25 cellular contexts compared by ENCODE assay signal in the genomic region with DNA sequence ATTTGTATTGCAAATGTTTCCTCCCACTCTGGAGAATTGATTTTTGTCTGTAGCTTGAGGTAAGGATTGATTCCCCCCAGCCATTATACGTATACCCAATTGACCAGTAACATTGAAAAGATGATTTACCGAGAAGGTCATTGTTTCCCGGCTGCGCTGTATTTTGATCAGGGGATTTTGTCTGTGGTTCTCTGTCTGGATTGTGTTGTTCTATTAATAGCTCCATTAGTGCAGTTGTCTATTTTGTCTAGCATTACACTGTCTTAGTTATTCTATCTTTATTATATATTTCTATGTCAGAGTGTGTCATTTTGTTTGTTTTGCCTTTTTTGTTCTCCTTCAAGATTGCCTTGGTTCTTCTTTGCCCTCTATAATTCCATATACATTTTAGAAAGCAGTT.
"Had no signal": no experiment of that assay in that cellular context is flagged by ENCODE, and none has a peak within 500 bp of the region (broad histone marks: within the 10 kb centered on the region; RNA-seq: fewer than 3 reads in every experiment).

No MANE protein-coding gene starts in this region.

- H3K36me3 ChIP-seq: breast epithelium had no signal

- H3K9me3 ChIP-seq: breast epithelium, Peyer's patch, SJSA1 had no signal

- ATAC-seq: SK-N-SH treated with all-trans-retinoic acid at 6 μM for 48 hours had no signal

- H3K4me1 ChIP-seq: breast epithelium, Peyer's patch, SJSA1 had no signal

- FAIRE-seq: TTC549 had no signal

- H3K4me3 ChIP-seq: breast epithelium, Peyer's patch, SJSA1 had no signal

- H3K27me3 ChIP-seq: breast epithelium, Peyer's patch, SJSA1 had no signal

- H3K27ac ChIP-seq: breast epithelium, Peyer's patch, RWPE1, SJSA1 had no signal

- DNase-seq: activated B cell treated with CpG ODN at 0.5 μM for 24 hours; activated CD4-positive, alpha-beta memory T cell treated with anti-CD3 and anti-CD28 coated beads for 36 hours; activated CD4-positive, alpha-beta T cell treated with anti-CD3 and anti-CD28 coated beads, Interleukin-2, amount 10 ng/mL, durations not matched to agents 7 days and 5 days; activated CD8-positive, alpha-beta memory T cell treated with anti-CD3 and anti-CD28 coated beads for 24 hours; activated gamma-delta T cell treated with Interleukin-2 at 50 U/mL for 16 hours; activated naive CD4-positive, alpha-beta T cell treated with anti-CD3 and anti-CD28 coated beads, Interleukin-2, amount 10 ng/mL, durations not matched to agents 7 days and 5 days; activated naive CD8-positive, alpha-beta T cell treated with anti-CD3 and anti-CD28 coated beads, Interleukin-2, amount 10 ng/mL, durations not matched to agents 7 days and 5 days; activated T-cell treated with anti-CD3 and anti-CD28 coated beads, Interleukin-2, amount 50 U/mL, for 48 hours; aorta; caudate nucleus; Kasumi-1; NCI-H1105 treated with DMSO at 0.1 percent for 48 hours; NCI-H1436 treated with DMSO at 0.1 percent for 48 hours; NCI-H187; NCI-H2081 treated with DMSO at 0.1 percent for 48 hours; NCI-H446; NCI-H524; Peyer's patch; SHP77; T-helper 9 cell had no signal
